ENCODE assay signal across 35 cellular contexts in genomic region chr9:100927778-100928177, GRCh38.
"Had no signal": no experiment of that assay in that cellular context is flagged by ENCODE, and none has a peak within 500 bp of the region (broad histone marks: within the 10 kb centered on the region; RNA-seq: fewer than 3 reads in every experiment).

No MANE protein-coding gene starts in this region.

- H3K4me3 ChIP-seq: MG63 had no signal

- H3K4me2 ChIP-seq: KMS-11 had no signal

- DNase-seq: Karpas-422, Kasumi-1, KG1, MG63, MM.1S, MV-4-11, NCI-H1048, NCI-H1092, NCI-H1092 treated with DMSO at 0.1 percent for 48 hours, NCI-H1105, NCI-H1105 treated with DMSO at 0.1 percent for 48 hours, NCI-H1417, NCI-H1417 treated with DMSO at 0.1 percent for 48 hours, NCI-H1436, NCI-H1436 treated with DMSO at 0.1 percent for 48 hours, NCI-H146, NCI-H1694, NCI-H1694 treated with DMSO at 0.1 percent for 48 hours, NCI-H187, NCI-H187 treated with DMSO at 0.1 percent for 48 hours, NCI-H1930, NCI-H2029, NCI-H2029 treated with DMSO at 0.1 percent for 48 hours, NCI-H2081, NCI-H2081 treated with DMSO at 0.1 percent for 48 hours, NCI-H2107, NCI-H2171, NCI-H2171 treated with DMSO at 0.1 percent for 48 hours, NCI-H2227 treated with DMSO at 0.1 percent for 48 hours, NCI-H226, NCI-H345, NCI-H446, NCI-H446 treated with DMSO at 0.1 percent for 48 hours, NCI-H510A had no signal

- H3K27me3 ChIP-seq: MG63 had no signal

- H3K9me3 ChIP-seq: MG63 had no signal

- H3K27ac ChIP-seq: KMS-11 had no signal

- H3K9ac ChIP-seq: KMS-11 had no signal

- H3K36me3 ChIP-seq: MG63 had no signal
